ENCODE assay signal across 8 cellular contexts in the genomic region with DNA sequence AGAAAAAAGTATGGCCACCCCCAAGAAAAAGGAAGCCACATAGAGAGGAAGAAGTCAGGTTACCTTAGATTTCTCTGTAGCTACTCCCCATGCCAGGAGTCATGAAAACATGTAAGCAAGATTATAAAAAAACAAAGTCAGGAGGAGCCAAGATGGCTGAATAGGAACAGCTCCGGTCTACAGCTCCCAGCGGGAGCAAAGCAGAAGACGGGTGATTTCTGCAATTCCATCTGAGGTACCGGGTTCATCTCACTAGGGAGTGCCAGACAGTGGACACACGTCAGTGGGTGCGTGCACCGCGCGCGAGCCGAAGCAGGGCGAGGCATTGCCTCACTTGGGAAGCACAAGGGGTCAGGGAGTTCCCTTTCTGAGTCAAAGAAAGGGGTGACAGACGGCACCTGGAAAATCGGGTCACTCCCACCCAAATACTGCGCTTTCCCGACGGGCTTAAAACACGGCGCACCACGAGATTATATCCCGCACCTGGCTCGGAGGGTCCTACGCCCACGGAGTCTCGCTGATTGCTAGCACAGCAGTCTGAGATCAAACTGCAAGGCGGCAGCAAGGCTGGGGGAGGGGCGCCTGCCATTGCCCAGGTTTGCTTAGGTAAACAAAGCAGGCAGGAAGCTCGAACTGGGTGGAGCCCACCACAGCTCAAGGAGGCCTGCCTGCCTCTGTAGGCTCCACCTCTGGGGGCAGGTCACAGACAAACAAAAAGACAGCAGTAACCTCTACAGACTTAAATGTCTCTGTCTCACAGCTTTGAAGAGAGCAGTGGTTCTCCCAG.
A peak's percentile ranks its signal among the peaks of the same experiment; 100 is the strongest.
DNase-seq lines count a peak whose midpoint lies in the region; ATAC-seq, FAIRE-seq and TF ChIP-seq lines count a peak whose summit lies in the region.
"Not testable (repeated sequence)": the region's sequence is repeated elsewhere in the genome, so short reads cannot be mapped to it uniquely, and the experiment has no call there.

No MANE protein-coding gene starts in this region.

- not testable (repeated sequence) for H3K27ac Mint-ChIP-seq in T-cell; activated T-helper 17 cell treated with anti-CD3 and anti-CD28 coated beads, Interleukin-2, amount 50 U/mL, for 72 hours

- H3K9ac ChIP-seq in KMS-11: peak overlapping the region; percentile 89
- H3K9ac ChIP-seq in HepG2 (ENCODE audit: insufficient read depth, low read depth, low read length): not testable (repeated sequence)

- CTCF ChIA-PET in T-cell (lab: Charles Lee); HepG2 (lab: Yijun Ruan, JAX; ENCODE audit: low intra/inter-chr PET ratio, low total read pairs): not testable (repeated sequence)

- not testable (repeated sequence) for TF ChIP-seq CTCF in KMS-11 (conservative IDR thresholded peaks at IDR 0.05; ENCODE audit: low read depth, low read length); HepG2 (CRISPR knock-in tag; IDR thresholded peaks at IDR 0.05)

- peaks cover 0 to 11% (median 9%) of the 10 kb centered on the region in 3 donors for H3K4me1 Mint-ChIP-seq in T-cell
- H3K4me1 Mint-ChIP-seq in activated T-helper 17 cell treated with anti-CD3 and anti-CD28 coated beads, Interleukin-2, amount 50 U/mL, for 72 hours: not testable (repeated sequence)

- peak overlapping the region; percentile 69 for H3K4me2 ChIP-seq in KMS-11
- not testable (repeated sequence) for H3K4me2 ChIP-seq in HepG2 (ENCODE audit: low read depth, low read length)

- H3K27me3 ChIP-seq in H7 (ENCODE audit: control insufficient read depth, insufficient read depth, low read length); KMS-11 (ENCODE audit: insufficient read depth, low read depth); HepG2 (ENCODE audit: control insufficient read depth in 1 of 2, insufficient read depth in 2 of 2, low read length in 2 of 2): not testable (repeated sequence)

- POLR2A ChIA-PET in T-cell (lab: Charles Lee); HepG2 (lab: Yijun Ruan, JAX): not testable (repeated sequence)

- peak overlapping the region; percentile 82 for H2AFZ ChIP-seq in KMS-11 (ENCODE audit: low read depth)
- H2AFZ ChIP-seq in HepG2 (ENCODE audit: low read length): not testable (repeated sequence)

- TF ChIP-seq RAD21 in HepG2 (CRISPR knock-in tag; IDR thresholded peaks at IDR 0.05): not testable (repeated sequence)

- not testable (repeated sequence) for H3K9me3 ChIP-seq in HepG2 (ENCODE audit: low read length)

- intact Hi-C loops in HepG2 (cut with micrococcal nuclease; ENCODE audit: unreplicated experiment): not testable (repeated sequence)

- H3K4me3 ChIP-seq in H7 (ENCODE audit: insufficient read depth, low read depth, low read length): peak overlapping the region; percentile 14; the same call in 1 of the 2 replicates
- H3K4me3 ChIP-seq in KMS-11 (IDR thresholded peaks at IDR 0.05; ENCODE audit: insufficient read depth, low read depth, low read length); HepG2 (replicated peaks in 1 of 3; ENCODE audit: insufficient read depth in 1 of 3, low read depth in 2 of 3, low read length in 3 of 3): not testable (repeated sequence)

- not testable (repeated sequence) for FAIRE-seq in HepG2 (lab: Jason Lieb, UNC)

- not testable (repeated sequence) for H3K9me3 Mint-ChIP-seq in T-cell
- H3K9me3 Mint-ChIP-seq in activated T-helper 17 cell treated with anti-CD3 and anti-CD28 coated beads, Interleukin-2, amount 50 U/mL, for 72 hours: peaks cover 11% of the 10 kb centered on the region

- not testable (repeated sequence) for H4K20me1 ChIP-seq in KMS-11 (ENCODE audit: insufficient read depth); HepG2 (ENCODE audit: insufficient read depth, low read length)

- WGBS in HepG2 (ENCODE audit: low lambda C conversion rate): 86% methylated on average over 18 of the region's 28 CpGs

- BruUV-seq in HepG2 (replicated peaks; lab: Mats Ljungman, UMichigan): not testable (repeated sequence)

- not testable (repeated sequence) for H3K36me3 Mint-ChIP-seq in T-cell; activated T-helper 17 cell treated with anti-CD3 and anti-CD28 coated beads, Interleukin-2, amount 50 U/mL, for 72 hours (ENCODE audit: low read depth)

- H3K4me1 ChIP-seq in KMS-11 (ENCODE audit: low read depth, poor library complexity, severe bottlenecking): peaks cover 18% of the 10 kb centered on the region
- not testable (repeated sequence) for H3K4me1 ChIP-seq in HepG2 (ENCODE audit: insufficient read depth, low read length)

- in situ Hi-C loops in HepG2 (cut with HindIII; ENCODE audit: extremely low pct_ligation_motif_present, low pct_unique_long_range_greater_than_20kb): not testable (repeated sequence)

- not testable (repeated sequence) for ATAC-seq in T-cell (replicated peaks in 1 of 4); activated T-helper 17 cell treated with anti-CD3 and anti-CD28 coated beads, Interleukin-2, amount 50 U/mL, for 72 hours (replicated peaks); HepG2

- peak overlapping the region; percentile 91 for H3K27ac ChIP-seq in KMS-11
- not testable (repeated sequence) for H3K27ac ChIP-seq in HepG2 (ENCODE audit: extremely low read length, insufficient read depth, low read length)

- not testable (repeated sequence) for H3K36me3 ChIP-seq in H7 (replicated peaks; ENCODE audit: control insufficient read depth, insufficient read depth, low read length); KMS-11 (ENCODE audit: insufficient read depth); HepG2 (replicated peaks in 1 of 2; ENCODE audit: control insufficient read depth in 1 of 2, insufficient read depth in 2 of 2, low read length in 2 of 2)

- H3K79me2 ChIP-seq in KMS-11 (ENCODE audit: insufficient read depth, low read depth); HepG2 (ENCODE audit: insufficient read depth, low read length): not testable (repeated sequence)

- DNase-seq in DMS53 (lab: John Stamatoyannopoulos, UW) (peak; percentile 84), NCI-H187 treated with DMSO at 0.1 percent for 48 hours (lab: John Stamatoyannopoulos, UW) (peak; percentile 6), NCI-H748 (lab: John Stamatoyannopoulos, UW; ENCODE audit: unreplicated experiment) (peak; percentile 54), T-cell (peak in 23 of 34 experiments; percentile 1 to 49 (median 12))
- DNase-seq in H7; HepG2 (ENCODE audit: low spot score): not testable (repeated sequence)

- not testable (repeated sequence) for TF ChIP-seq POLR2A in HepG2 (IDR thresholded peaks at IDR 0.05; ENCODE audit: insufficient read depth in 1 of 2, low read depth in 2 of 2, low read length in 2 of 2)

- not testable (repeated sequence) for H3K27me3 Mint-ChIP-seq in T-cell; activated T-helper 17 cell treated with anti-CD3 and anti-CD28 coated beads, Interleukin-2, amount 50 U/mL, for 72 hours

- H3K4me3 Mint-ChIP-seq in T-cell: peak overlapping the region in 1 of 3 donors; percentile 21
- peak overlapping the region; percentile 6 for H3K4me3 Mint-ChIP-seq in activated T-helper 17 cell treated with anti-CD3 and anti-CD28 coated beads, Interleukin-2, amount 50 U/mL, for 72 hours

- not testable (repeated sequence) for TF ChIP-seq EP300 in HepG2 (IDR thresholded peaks at IDR 0.05; ENCODE audit: low read depth in 2 of 2, low read length in 2 of 2); HepG2 (CRISPR knock-in tag; IDR thresholded peaks at IDR 0.05; ENCODE audit: borderline replicate concordance)

TF ChIP-seq in HepG2, 621 proteins besides CTCF, POLR2A, EP300 and RAD21:
- TF ChIP-seq, protein P1, sequence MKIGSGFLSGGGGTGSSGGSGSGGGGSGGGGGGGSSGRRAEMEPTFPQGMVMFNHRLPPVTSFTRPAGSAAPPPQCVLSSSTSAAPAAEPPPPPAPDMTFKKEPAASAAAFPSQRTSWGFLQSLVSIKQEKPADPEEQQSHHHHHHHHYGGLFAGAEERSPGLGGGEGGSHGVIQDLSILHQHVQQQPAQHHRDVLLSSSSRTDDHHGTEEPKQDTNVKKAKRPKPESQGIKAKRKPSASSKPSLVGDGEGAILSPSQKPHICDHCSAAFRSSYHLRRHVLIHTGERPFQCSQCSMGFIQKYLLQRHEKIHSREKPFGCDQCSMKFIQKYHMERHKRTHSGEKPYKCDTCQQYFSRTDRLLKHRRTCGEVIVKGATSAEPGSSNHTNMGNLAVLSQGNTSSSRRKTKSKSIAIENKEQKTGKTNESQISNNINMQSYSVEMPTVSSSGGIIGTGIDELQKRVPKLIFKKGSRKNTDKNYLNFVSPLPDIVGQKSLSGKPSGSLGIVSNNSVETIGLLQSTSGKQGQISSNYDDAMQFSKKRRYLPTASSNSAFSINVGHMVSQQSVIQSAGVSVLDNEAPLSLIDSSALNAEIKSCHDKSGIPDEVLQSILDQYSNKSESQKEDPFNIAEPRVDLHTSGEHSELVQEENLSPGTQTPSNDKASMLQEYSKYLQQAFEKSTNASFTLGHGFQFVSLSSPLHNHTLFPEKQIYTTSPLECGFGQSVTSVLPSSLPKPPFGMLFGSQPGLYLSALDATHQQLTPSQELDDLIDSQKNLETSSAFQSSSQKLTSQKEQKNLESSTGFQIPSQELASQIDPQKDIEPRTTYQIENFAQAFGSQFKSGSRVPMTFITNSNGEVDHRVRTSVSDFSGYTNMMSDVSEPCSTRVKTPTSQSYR (CRISPR knock-in tag; IDR thresholded peaks at IDR 0.05; ENCODE audit: borderline replicate concordance): peak; percentile 48; the same call in 1 of the 2 replicates
